Comparison of ENCODE assay signal across 9 cellular contexts in genomic region chrX:11663875-11664210, GRCh38. TPM values are rescaled to one million over a fixed set of nuclear protein-coding genes. Genes with fewer than 3 reads are reported as not detected.
DNase-seq lines count a peak whose midpoint lies in the region; TF ChIP-seq lines count a peak whose summit lies in the region.
"Had no signal": no experiment of that assay in that cellular context is flagged by ENCODE, and none has a peak within 500 bp of the region (broad histone marks: within the 10 kb centered on the region; RNA-seq: fewer than 3 reads in every experiment).

No MANE protein-coding gene starts in this region.

- H3K4me1 Mint-ChIP-seq in chondrocyte (ENCODE audit: low read depth), result peaks cover 13% of the 10 kb centered on the region
- H3K4me1 Mint-ChIP-seq in activated naive CD4-positive, alpha-beta T cell treated with anti-CD3 and anti-CD28 coated beads for 36 hours (ENCODE audit: low read depth), result no peaks in the 10 kb centered on the region
- H3K4me1 Mint-ChIP-seq in activated CD4-positive, alpha-beta memory T cell treated with anti-CD3 and anti-CD28 coated beads, Interleukin-2, amount 10 ng/mL, durations not matched to agents 7 days and 5 days, result peaks cover 3% of the 10 kb centered on the region

- no peak overlapping the region for H3K27ac ChIP-seq in subcutaneous abdominal adipose tissue (ENCODE audit: low read depth, low read length)
- H3K27ac ChIP-seq: SJSA1 had no signal

- peak overlapping the region; percentile 79 for H3K4me3 Mint-ChIP-seq in chondrocyte (ENCODE audit: unreplicated experiment)
- H3K4me3 Mint-ChIP-seq in activated naive CD4-positive, alpha-beta T cell treated with anti-CD3 and anti-CD28 coated beads for 36 hours, result no peak overlapping the region
- H3K4me3 Mint-ChIP-seq in activated CD4-positive, alpha-beta memory T cell treated with anti-CD3 and anti-CD28 coated beads, Interleukin-2, amount 10 ng/mL, durations not matched to agents 7 days and 5 days, result no peak overlapping the region
- H3K4me3 Mint-ChIP-seq: stimulated activated memory B cell treated with anti-CD40 and anti-IgM and Interleukin-4, amounts not matched to agents 10 μg/mL and 1 μg/mL and 100 μg/mL, for 72 hours had no signal

- DNase-seq in HFF-Myc (ENCODE audit: extremely low read depth, low read depth), result no peak
- DNase-seq in chondrocyte (ENCODE audit: low spot score), result no peak
- peak; percentile 42 for DNase-seq in left kidney (ENCODE audit: low read depth, low spot score)
- DNase-seq in activated naive CD4-positive, alpha-beta T cell treated with anti-CD3 and anti-CD28 coated beads for 36 hours, result no peak
- no peak for DNase-seq in SW480 (ENCODE audit: low spot score)
- DNase-seq in activated CD4-positive, alpha-beta memory T cell treated with anti-CD3 and anti-CD28 coated beads, Interleukin-2, amount 10 ng/mL, durations not matched to agents 7 days and 5 days, result no peak

- peaks cover 9% of the 10 kb centered on the region for H3K9me3 Mint-ChIP-seq in chondrocyte (ENCODE audit: low read depth)
- no peaks in the 10 kb centered on the region for H3K9me3 Mint-ChIP-seq in activated naive CD4-positive, alpha-beta T cell treated with anti-CD3 and anti-CD28 coated beads for 36 hours
- H3K9me3 Mint-ChIP-seq in activated CD4-positive, alpha-beta memory T cell treated with anti-CD3 and anti-CD28 coated beads, Interleukin-2, amount 10 ng/mL, durations not matched to agents 7 days and 5 days, result no peaks in the 10 kb centered on the region
- H3K9me3 Mint-ChIP-seq: stimulated activated memory B cell treated with anti-CD40 and anti-IgM and Interleukin-4, amounts not matched to agents 10 μg/mL and 1 μg/mL and 100 μg/mL, for 72 hours had no signal

- H3K27me3 ChIP-seq in subcutaneous abdominal adipose tissue (ENCODE audit: control insufficient read depth in 5 of 5, insufficient read depth in 4 of 5, low read length in 5 of 5), result peaks cover 0 to 25% (median 15%) of the 10 kb centered on the region in 5 donors

- peaks cover 12% of the 10 kb centered on the region for H3K27me3 Mint-ChIP-seq in chondrocyte (ENCODE audit: low read depth)
- peaks cover 53% of the 10 kb centered on the region for H3K27me3 Mint-ChIP-seq in activated naive CD4-positive, alpha-beta T cell treated with anti-CD3 and anti-CD28 coated beads for 36 hours (ENCODE audit: low read depth)
- peaks cover 48% of the 10 kb centered on the region for H3K27me3 Mint-ChIP-seq in activated CD4-positive, alpha-beta memory T cell treated with anti-CD3 and anti-CD28 coated beads, Interleukin-2, amount 10 ng/mL, durations not matched to agents 7 days and 5 days

- no peak overlapping the region for H3K9ac ChIP-seq in subcutaneous abdominal adipose tissue (ENCODE audit: low read length in 5 of 5)

- peak overlapping the region; percentile 45 for H3K4me3 ChIP-seq in HFF-Myc (replicated peaks; ENCODE audit: low read depth, low read length)
- H3K4me3 ChIP-seq in subcutaneous abdominal adipose tissue (ENCODE audit: low read depth in 1 of 5, low read length in 5 of 5), result peak overlapping the region in 3 of 5 donors; percentile 51 to 61 (median 53)

- no peaks in the 10 kb centered on the region for H3K36me3 Mint-ChIP-seq in chondrocyte (ENCODE audit: low read depth)
- H3K36me3 Mint-ChIP-seq in activated naive CD4-positive, alpha-beta T cell treated with anti-CD3 and anti-CD28 coated beads for 36 hours (ENCODE audit: low read depth), result no peaks in the 10 kb centered on the region
- H3K36me3 Mint-ChIP-seq in activated CD4-positive, alpha-beta memory T cell treated with anti-CD3 and anti-CD28 coated beads, Interleukin-2, amount 10 ng/mL, durations not matched to agents 7 days and 5 days (ENCODE audit: low read depth), result no peaks in the 10 kb centered on the region
- H3K36me3 Mint-ChIP-seq: stimulated activated memory B cell treated with anti-CD40 and anti-IgM and Interleukin-4, amounts not matched to agents 10 μg/mL and 1 μg/mL and 100 μg/mL, for 72 hours had no signal

- peaks cover 0 to 3% (median 0%) of the 10 kb centered on the region in 5 donors for H3K9me3 ChIP-seq in subcutaneous abdominal adipose tissue (ENCODE audit: control insufficient read depth in 5 of 5, low read length in 5 of 5)
- H3K9me3 ChIP-seq: SJSA1 had no signal

- no peak for TF ChIP-seq CTCF in HFF-Myc (IDR thresholded peaks at IDR 0.05; ENCODE audit: low read depth, low read length, missing control alignments)
- TF ChIP-seq CTCF in chondrocyte (IDR thresholded peaks at IDR 0.05), result no peak

- H3K27ac Mint-ChIP-seq in chondrocyte (ENCODE audit: unreplicated experiment), result no peak overlapping the region
- H3K27ac Mint-ChIP-seq in activated naive CD4-positive, alpha-beta T cell treated with anti-CD3 and anti-CD28 coated beads for 36 hours, result no peak overlapping the region
- H3K27ac Mint-ChIP-seq in activated CD4-positive, alpha-beta memory T cell treated with anti-CD3 and anti-CD28 coated beads, Interleukin-2, amount 10 ng/mL, durations not matched to agents 7 days and 5 days, result no peak overlapping the region
- H3K27ac Mint-ChIP-seq: stimulated activated memory B cell treated with anti-CD40 and anti-IgM and Interleukin-4, amounts not matched to agents 10 μg/mL and 1 μg/mL and 100 μg/mL, for 72 hours had no signal

- peaks cover 0 to 16% (median 12%) of the 10 kb centered on the region in 5 donors for H3K4me1 ChIP-seq in subcutaneous abdominal adipose tissue (ENCODE audit: control insufficient read depth in 5 of 5, insufficient read depth in 5 of 5, low read length in 5 of 5)
- H3K4me1 ChIP-seq: SJSA1 had no signal

- H3K36me3 ChIP-seq in subcutaneous abdominal adipose tissue (ENCODE audit: control insufficient read depth in 5 of 5, insufficient read depth in 5 of 5, low read length in 5 of 5), result no peaks in the 10 kb centered on the region
- H3K36me3 ChIP-seq: SJSA1 had no signal

- intact Hi-C loops in activated naive CD4-positive, alpha-beta T cell treated with anti-CD3 and anti-CD28 coated beads for 36 hours (cut with micrococcal nuclease), result no loop called here

- POLR2A ChIA-PET in activated CD4-positive, alpha-beta memory T cell treated with anti-CD3 and anti-CD28 coated beads, Interleukin-2, amount 10 ng/mL, durations not matched to agents 7 days and 5 days (lab: Charles Lee), result no interaction called here

- CTCF ChIA-PET in activated naive CD4-positive, alpha-beta T cell treated with anti-CD3 and anti-CD28 coated beads for 36 hours (lab: Charles Lee), result no interaction called here
- CTCF ChIA-PET in activated CD4-positive, alpha-beta memory T cell treated with anti-CD3 and anti-CD28 coated beads, Interleukin-2, amount 10 ng/mL, durations not matched to agents 7 days and 5 days (lab: Charles Lee), result no interaction called here

RNA-seq across cellular contexts. Expression of gene ARHGAP6, which starts 1.9 kb away (rescaled TPM):
- total RNA-seq in chondrocyte, result 0.48 to 1.7 TPM (median 1.5 TPM) in 3 replicates
- not detected for total RNA-seq in activated naive CD4-positive, alpha-beta T cell treated with anti-CD3 and anti-CD28 coated beads for 36 hours
- not detected for total RNA-seq in activated CD4-positive, alpha-beta memory T cell treated with anti-CD3 and anti-CD28 coated beads, Interleukin-2, amount 10 ng/mL, durations not matched to agents 7 days and 5 days
